ENCODE assay signal across 22 cellular contexts in genomic region chr9:135579889-135580660, GRCh38. TPM values are rescaled to one million over a fixed set of nuclear protein-coding genes. Genes with fewer than 3 reads are reported as not detected.
A peak's percentile ranks its signal among the peaks of the same experiment; 100 is the strongest.
DNase-seq lines count a peak whose midpoint lies in the region; FAIRE-seq and TF ChIP-seq lines count a peak whose summit lies in the region.
"Had no signal": no experiment of that assay in that cellular context is flagged by ENCODE, and none has a peak within 500 bp of the region (broad histone marks: within the 10 kb centered on the region; RNA-seq: fewer than 3 reads in every experiment).

No MANE protein-coding gene starts in this region.

- H3K79me2 ChIP-seq in MM.1S (ENCODE audit: low read length) (no peaks in the 10 kb centered on the region), H1 (ENCODE audit: control insufficient read depth in 1 of 2, insufficient read depth in 2 of 2, low read length in 2 of 2) (no peaks in the 10 kb centered on the region)

- TF ChIP-seq POLR2A in H1 (IDR thresholded peaks at IDR 0.05; ENCODE audit: control extremely low read depth in 1 of 2, low read depth in 2 of 2, low read length in 2 of 2): no peak

- H3K4me2 ChIP-seq in MM.1S (ENCODE audit: low read depth, low read length) (peak overlapping the region; percentile 63), H1 (ENCODE audit: insufficient read depth in 1 of 2, low read depth in 2 of 2, low read length in 2 of 2) (no peak overlapping the region)

- no peak overlapping the region for H3K27ac Mint-ChIP-seq in type B pancreatic cell
- H3K27ac Mint-ChIP-seq: H9 had no signal

- H3K56ac ChIP-seq in H1 (replicated peaks; ENCODE audit: insufficient read length, low read depth, low read length): no peak overlapping the region

- no peak overlapping the region for H2BK15ac ChIP-seq in H1 (ENCODE audit: low read length)

- no peaks in the 10 kb centered on the region for H3K36me3 Mint-ChIP-seq in type B pancreatic cell
- H3K36me3 Mint-ChIP-seq: CD4-positive, alpha-beta memory T cell had no signal

- H3K9me3 ChIP-seq in MM.1S (replicated peaks; ENCODE audit: insufficient read depth, low read length): no peaks in the 10 kb centered on the region
- peaks cover 2 to 3% of the 10 kb centered on the region in 2 experiments; a peak in 1 of 4 replicates for H3K9me3 ChIP-seq in H1 (ENCODE audit: insufficient read depth in 2 of 2, low read depth in 1 of 2, low read length in 1 of 2)

- TF ChIP-seq CTCF in MM.1S (IDR thresholded peaks at IDR 0.05; ENCODE audit: low read length) (no peak), H1 (IDR thresholded peaks at IDR 0.05; ENCODE audit: control extremely low read depth in 1 of 3, insufficient read depth in 1 of 3, low read depth in 1 of 3, low read length in 3 of 3) (no peak), type B pancreatic cell (conservative IDR thresholded peaks at IDR 0.05) (no peak)

- H4K20me1 ChIP-seq in MM.1S (ENCODE audit: insufficient read depth, low read length) (no peaks in the 10 kb centered on the region), H1 (replicated peaks in 1 of 2; ENCODE audit: control insufficient read depth in 1 of 2, insufficient read depth in 2 of 2, low read length in 2 of 2) (no peaks in the 10 kb centered on the region)

- no peak overlapping the region for H2AK5ac ChIP-seq in H1 (ENCODE audit: low read depth, low read length)

- TF ChIP-seq RAD21 in H1 (IDR thresholded peaks at IDR 0.05 in 1 of 2, conservative IDR thresholded peaks at IDR 0.05 in 1 of 2; ENCODE audit: low read depth in 2 of 2, low read length in 2 of 2): no peak

- no peaks in the 10 kb centered on the region for H3K9me3 Mint-ChIP-seq in type B pancreatic cell
- H3K9me3 Mint-ChIP-seq: CD4-positive, alpha-beta memory T cell had no signal

- H3K27me3 ChIP-seq in MM.1S (replicated peaks; ENCODE audit: insufficient read depth, low read length): no peaks in the 10 kb centered on the region
- no peaks in the 10 kb centered on the region for H3K27me3 ChIP-seq in H1 (replicated peaks in 1 of 4; ENCODE audit: control insufficient read depth in 3 of 4, extremely low read depth in 1 of 4, insufficient read depth in 3 of 4, low read length in 3 of 4)

- WGBS in H1 (ENCODE audit: extremely low coverage in 1 of 2, insufficient coverage in 1 of 2, insufficient read length in 1 of 2, insufficient replicate concordance in 2 of 2, low coverage in 1 of 2, low lambda C conversion rate in 2 of 2, missing lambda C conversion rate in 1 of 2), 2 experiments: 83% methylated on average over 10 of the region's 10 CpGs; no CpG with 5 or more reads in 1 of the 2 experiments

- H3K4me1 ChIP-seq in MM.1S (ENCODE audit: low read length) (peaks cover 26% of the 10 kb centered on the region), H1 (replicated peaks in 1 of 4; ENCODE audit: control insufficient read depth in 3 of 4, insufficient read depth in 4 of 4, low read length in 3 of 4) (no peaks in the 10 kb centered on the region)

- H3K4me3 ChIP-seq in MM.1S (ENCODE audit: low read length) (peak overlapping the region; percentile 35), H1 (ENCODE audit: extremely low read depth in 1 of 4, insufficient read depth in 2 of 4, low read depth in 3 of 4, low read length in 4 of 4) (no peak overlapping the region)
- H3K4me3 ChIP-seq: GM23248 had no signal

- H3K18ac ChIP-seq in H1 (ENCODE audit: extremely low read depth, low read length): no peak overlapping the region

- H3K36me3 ChIP-seq in MM.1S (replicated peaks; ENCODE audit: insufficient read depth, low read length): no peaks in the 10 kb centered on the region
- H3K36me3 ChIP-seq in H1 (ENCODE audit: control insufficient read depth in 2 of 4, insufficient read depth in 4 of 4, low read length in 3 of 4): no peaks in the 10 kb centered on the region

- no peak for TF ChIP-seq EP300 in H1 (IDR thresholded peaks at IDR 0.05; ENCODE audit: borderline replicate concordance in 1 of 2, low read depth in 2 of 2, low read length in 2 of 2)

- H3K4me3 Mint-ChIP-seq in type B pancreatic cell: no peak overlapping the region
- H3K4me3 Mint-ChIP-seq: CD4-positive, alpha-beta memory T cell; H9 had no signal

- no peak overlapping the region for H4K91ac ChIP-seq in H1 (replicated peaks; ENCODE audit: insufficient read length, low read length)

- no peak overlapping the region for H2BK20ac ChIP-seq in H1 (ENCODE audit: low read length)

- no peak overlapping the region for H4K5ac ChIP-seq in H1 (ENCODE audit: insufficient read length, low read depth, low read length)

- peak; percentile 89 for DNase-seq in MM.1S
- no peak for DNase-seq in H1 (ENCODE audit: low read depth in 1 of 2, low spot score in 2 of 2)
- DNase-seq in type B pancreatic cell (ENCODE audit: extremely low spot score, unreplicated experiment): peak; percentile 55
- no peak for DNase-seq in NOMO-1 (lab: John Stamatoyannopoulos, UW; ENCODE audit: unreplicated experiment in 2 of 2)
- DNase-seq in putamen (ENCODE audit: low spot score): no peak
- DNase-seq in medulla oblongata (ENCODE audit: extremely low spot score): no peak
- DNase-seq: C1 segment of cervical spinal cord; Calu3; CD4-positive, alpha-beta memory T cell; COR-L47; DMS53; DMS79 treated with DMSO at 0.1 percent for 48 hours; GF-D8; GM23248; H9 had no signal

- no peaks in the 10 kb centered on the region for H3K9me2 ChIP-seq in MM.1S (replicated peaks; ENCODE audit: insufficient read depth, low read length)

- H3K9ac ChIP-seq in MM.1S (ENCODE audit: low read length): peak overlapping the region; percentile 29; the same call in 1 of the 2 replicates
- H3K9ac ChIP-seq in H1 (replicated peaks in 1 of 4; ENCODE audit: extremely low read depth in 1 of 4, low read depth in 3 of 4, low read length in 3 of 4): no peak overlapping the region
- H3K9ac ChIP-seq: GM23248 had no signal

- peaks cover 15% of the 10 kb centered on the region; the same call in 1 of the 2 replicates for H3K23me2 ChIP-seq in H1 (ENCODE audit: low read depth, low read length)

- H3K79me1 ChIP-seq in H1 (ENCODE audit: low read depth, low read length): no peaks in the 10 kb centered on the region

- FAIRE-seq in H1 (lab: Jason Lieb, UNC): no peak
- FAIRE-seq: GM12892 had no signal

- no peak overlapping the region for H3K4ac ChIP-seq in H1 (replicated peaks; ENCODE audit: insufficient read length, low read depth, low read length)

- H3K14ac ChIP-seq in H1 (ENCODE audit: insufficient read length): peak overlapping the region; percentile 93

- POLR2A ChIA-PET in H1 (lab: Charles Lee; ENCODE audit: partially characterized antibody): interaction anchor here (0.6 kb wide), 1 partner anchor 53 kb away, joined by 4 read pairs; no protein-coding TSS in a partner anchor

- H2AFZ ChIP-seq in MM.1S (ENCODE audit: low read length) (peak overlapping the region; percentile 7; the same call in 1 of the 2 replicates), H1 (ENCODE audit: low read length) (no peak overlapping the region)
- H2AFZ ChIP-seq: GM23248 had no signal

- no peak overlapping the region for H2BK5ac ChIP-seq in H1 (ENCODE audit: low read depth, low read length)

- no peaks in the 10 kb centered on the region for H3K27me3 Mint-ChIP-seq in type B pancreatic cell

- no peak overlapping the region for H3K23ac ChIP-seq in H1 (ENCODE audit: insufficient read length)

- no peak overlapping the region for H2BK120ac ChIP-seq in H1 (replicated peaks; ENCODE audit: low read depth, low read length)

- no peak overlapping the region for H2BK12ac ChIP-seq in H1 (ENCODE audit: low read depth, low read length)

- peak overlapping the region; percentile 90 for H3K27ac ChIP-seq in MM.1S (ENCODE audit: low read length)
- no peak overlapping the region for H3K27ac ChIP-seq in H1 (ENCODE audit: low read depth, low read length)
- H3K27ac ChIP-seq: GM23248 had no signal

- CTCF ChIA-PET in H1 (lab: Charles Lee; ENCODE audit: partially characterized antibody): no interaction called here

- H3F3A ChIP-seq in MM.1S (ENCODE audit: insufficient read depth, low read length): peaks cover 22% of the 10 kb centered on the region

- H4K8ac ChIP-seq in H1 (ENCODE audit: extremely low read depth, insufficient read depth, low read length): no peak overlapping the region

- H3K4me1 Mint-ChIP-seq in type B pancreatic cell (ENCODE audit: unreplicated experiment): no peaks in the 10 kb centered on the region
- H3K4me1 Mint-ChIP-seq: CD4-positive, alpha-beta memory T cell had no signal

RNA-seq across cellular contexts. Expression of gene PAEP, which starts 18.5 kb away (rescaled TPM):
- not detected in 2 replicates for total RNA-seq in H1 (2021; fragmentation: NEBNext Ultra II Directional; extraction: Animal tissue kit (Norgen Biotek cat#: 25700))
- 0.19 TPM in 1 of 2 replicates, not detected in the other for polyA plus RNA-seq in H1 (2011; rRNA removed)
- not detected for polyA plus RNA-seq in H1 (2011; cell fraction: cytosol; rRNA removed)
- not detected for polyA plus RNA-seq in H1 (2011; cell fraction: nucleus; rRNA removed)
- not detected in 4 replicates for polyA plus RNA-seq in H1 (2012, experiment 1 of 2)
- polyA plus RNA-seq in H1 (2012, experiment 2 of 2): not detected
- polyA plus RNA-seq in H1 (2013, experiment 1 of 2): not detected
- 0.13 TPM for polyA plus RNA-seq in H1 (2013, experiment 2 of 2)
- polyA minus RNA-seq in H1 (2011; rRNA and poly(A)+ RNA removed): not detected in 2 replicates
- polyA minus RNA-seq in H1 (2011; cell fraction: cytosol; rRNA and poly(A)+ RNA removed): not detected
- not detected for polyA minus RNA-seq in H1 (2011; cell fraction: nucleus; rRNA and poly(A)+ RNA removed)
- not detected in 2 replicates for total RNA-seq in type B pancreatic cell (ENCODE audit: low replicate concordance)
- total RNA-seq: A172; A673; CD4-positive, alpha-beta memory T cell; Daoy; G401; GM23248; H9 had no signal
- polyA plus RNA-seq: BJ; CD4-positive, alpha-beta memory T cell; GM23248 had no signal

RNA-seq across cellular contexts. Expression of gene OBP2A, which starts 34.1 kb away (rescaled TPM):
- total RNA-seq in H1 (2021; fragmentation: NEBNext Ultra II Directional; extraction: Animal tissue kit (Norgen Biotek cat#: 25700)): not detected in 2 replicates
- polyA plus RNA-seq in H1 (2011; rRNA removed): not detected in 2 replicates
- not detected for polyA plus RNA-seq in H1 (2011; cell fraction: cytosol; rRNA removed)
- not detected for polyA plus RNA-seq in H1 (2011; cell fraction: nucleus; rRNA removed)
- not detected in 4 replicates for polyA plus RNA-seq in H1 (2012, experiment 1 of 2)
- polyA plus RNA-seq in H1 (2012, experiment 2 of 2): not detected
- not detected for polyA plus RNA-seq in H1 (2013, experiment 1 of 2)
- polyA plus RNA-seq in H1 (2013, experiment 2 of 2): not detected
- polyA minus RNA-seq in H1 (2011; rRNA and poly(A)+ RNA removed): not detected in 2 replicates
- not detected for polyA minus RNA-seq in H1 (2011; cell fraction: cytosol; rRNA and poly(A)+ RNA removed)
- not detected for polyA minus RNA-seq in H1 (2011; cell fraction: nucleus; rRNA and poly(A)+ RNA removed)
- total RNA-seq in type B pancreatic cell (ENCODE audit: low replicate concordance): not detected in 2 replicates
- total RNA-seq: A172; A673; Calu3; CD4-positive, alpha-beta memory T cell; Daoy; G401; GM23248; H4; H9 had no signal
- polyA plus RNA-seq: BJ; CD4-positive, alpha-beta memory T cell; GM23248 had no signal

RNA-seq across cellular contexts. Expression of gene LCN1, which starts 58.8 kb away (rescaled TPM):
- not detected in 2 replicates for total RNA-seq in H1 (2021; fragmentation: NEBNext Ultra II Directional; extraction: Animal tissue kit (Norgen Biotek cat#: 25700))
- polyA plus RNA-seq in H1 (2011; rRNA removed): not detected in 2 replicates
- not detected for polyA plus RNA-seq in H1 (2011; cell fraction: cytosol; rRNA removed)
- not detected for polyA plus RNA-seq in H1 (2011; cell fraction: nucleus; rRNA removed)
- polyA plus RNA-seq in H1 (2012, experiment 1 of 2): 0.24 TPM in 1 of 4 replicates, not detected in the others
- not detected for polyA plus RNA-seq in H1 (2012, experiment 2 of 2)
- polyA plus RNA-seq in H1 (2013, experiment 1 of 2): 0.20 TPM
- not detected for polyA plus RNA-seq in H1 (2013, experiment 2 of 2)
- not detected in 2 replicates for polyA minus RNA-seq in H1 (2011; rRNA and poly(A)+ RNA removed)
- polyA minus RNA-seq in H1 (2011; cell fraction: cytosol; rRNA and poly(A)+ RNA removed): not detected
- polyA minus RNA-seq in H1 (2011; cell fraction: nucleus; rRNA and poly(A)+ RNA removed): not detected
- not detected in 2 replicates for total RNA-seq in type B pancreatic cell (ENCODE audit: low replicate concordance)
- total RNA-seq: A673; Calu3; CD4-positive, alpha-beta memory T cell; Daoy; G401; GM23248; H4; H9 had no signal
- polyA plus RNA-seq: BJ; CD4-positive, alpha-beta memory T cell; GM23248 had no signal

RNA-seq across cellular contexts. Expression of gene GLT6D1, which starts 59.3 kb away (rescaled TPM):
- 1.3 and 1.6 TPM in 2 replicates for total RNA-seq in H1 (2021; fragmentation: NEBNext Ultra II Directional; extraction: Animal tissue kit (Norgen Biotek cat#: 25700))
- polyA plus RNA-seq in H1 (2011; rRNA removed): 2.1 and 2.2 TPM in 2 replicates
- polyA plus RNA-seq in H1 (2011; cell fraction: cytosol; rRNA removed): 2.5 TPM
- 3.9 TPM for polyA plus RNA-seq in H1 (2011; cell fraction: nucleus; rRNA removed)
- 1.2 to 1.5 TPM (median 1.4 TPM) in 4 replicates for polyA plus RNA-seq in H1 (2012, experiment 1 of 2)
- 0.66 TPM for polyA plus RNA-seq in H1 (2012, experiment 2 of 2)
- polyA plus RNA-seq in H1 (2013, experiment 1 of 2): 0.06 TPM
- 0.07 TPM for polyA plus RNA-seq in H1 (2013, experiment 2 of 2)
- 0.71 and 1.6 TPM in 2 replicates for polyA minus RNA-seq in H1 (2011; rRNA and poly(A)+ RNA removed)
- polyA minus RNA-seq in H1 (2011; cell fraction: cytosol; rRNA and poly(A)+ RNA removed): 0.95 TPM
- 1.00 TPM for polyA minus RNA-seq in H1 (2011; cell fraction: nucleus; rRNA and poly(A)+ RNA removed)
- not detected in 2 replicates for total RNA-seq in type B pancreatic cell (ENCODE audit: low replicate concordance)
- total RNA-seq: A172; A673; Calu3; CD4-positive, alpha-beta memory T cell; Daoy; G401; GM23248; H4; H9 had no signal
- polyA plus RNA-seq: BJ; CD4-positive, alpha-beta memory T cell; GM23248 had no signal

Comparison
In these comparisons a context has a peak if more than half of its experiments do, and no peak if none do; other contexts are left out.
1. DNase-seq: peak in MM.1S (single experiment) and type B pancreatic cell (single experiment); none in H1 (0 of 2), NOMO-1 (0 of 2), putamen (single experiment) and medulla oblongata (single experiment).